In genomic region chr1:167634435-167634834, GRCh38 we compare ENCODE assay signal across 1 cellular context.
TF ChIP-seq lines count a peak whose summit lies in the region.

No MANE protein-coding gene starts in this region.

TF ChIP-seq in HEK293, 187 proteins besides CTCF, POLR2A, EP300 and RAD21 (continued from another document):
- TF ChIP-seq PRDM4 (tag by site-specific recombination; IDR thresholded peaks at IDR 0.05) (0 out of 2 replicates have a peak, but pooled peaks have one; percentile 45), PRDM6 (tag by site-specific recombination; IDR thresholded peaks at IDR 0.05) (peak; percentile 79), TRIM28 (IDR thresholded peaks at IDR 0.05; ENCODE audit: borderline replicate concordance, low read length) (no peak), SP7 (tag by site-specific recombination; IDR thresholded peaks at IDR 0.05) (peak; percentile 42; the same call in 1 of the 2 replicates)
